ENCODE assay signal across 1 cellular context in the genomic region with DNA sequence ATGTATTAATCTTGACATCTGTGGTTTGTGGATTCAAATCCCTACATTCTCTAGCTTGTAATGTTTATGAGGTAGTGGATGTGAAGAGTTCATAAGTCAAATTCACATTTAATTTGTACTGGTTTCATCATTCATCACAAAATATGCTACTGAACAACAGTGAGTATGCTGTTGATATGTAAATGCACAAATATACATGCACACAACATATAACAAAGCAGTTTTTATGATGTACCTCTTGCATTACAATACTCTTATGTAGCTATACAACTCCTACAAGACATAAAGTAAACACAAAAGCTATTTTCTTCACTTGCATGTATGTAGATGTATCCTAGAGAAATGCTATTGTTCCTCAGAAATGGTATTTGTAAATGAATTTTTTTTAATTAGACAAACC.
TF ChIP-seq lines count a peak whose summit lies in the region.

No MANE protein-coding gene starts in this region.

TF ChIP-seq in GM23338, 12 proteins besides CTCF, POLR2A, EP300 and RAD21 (continued from another document):
- TF ChIP-seq, protein P1, sequence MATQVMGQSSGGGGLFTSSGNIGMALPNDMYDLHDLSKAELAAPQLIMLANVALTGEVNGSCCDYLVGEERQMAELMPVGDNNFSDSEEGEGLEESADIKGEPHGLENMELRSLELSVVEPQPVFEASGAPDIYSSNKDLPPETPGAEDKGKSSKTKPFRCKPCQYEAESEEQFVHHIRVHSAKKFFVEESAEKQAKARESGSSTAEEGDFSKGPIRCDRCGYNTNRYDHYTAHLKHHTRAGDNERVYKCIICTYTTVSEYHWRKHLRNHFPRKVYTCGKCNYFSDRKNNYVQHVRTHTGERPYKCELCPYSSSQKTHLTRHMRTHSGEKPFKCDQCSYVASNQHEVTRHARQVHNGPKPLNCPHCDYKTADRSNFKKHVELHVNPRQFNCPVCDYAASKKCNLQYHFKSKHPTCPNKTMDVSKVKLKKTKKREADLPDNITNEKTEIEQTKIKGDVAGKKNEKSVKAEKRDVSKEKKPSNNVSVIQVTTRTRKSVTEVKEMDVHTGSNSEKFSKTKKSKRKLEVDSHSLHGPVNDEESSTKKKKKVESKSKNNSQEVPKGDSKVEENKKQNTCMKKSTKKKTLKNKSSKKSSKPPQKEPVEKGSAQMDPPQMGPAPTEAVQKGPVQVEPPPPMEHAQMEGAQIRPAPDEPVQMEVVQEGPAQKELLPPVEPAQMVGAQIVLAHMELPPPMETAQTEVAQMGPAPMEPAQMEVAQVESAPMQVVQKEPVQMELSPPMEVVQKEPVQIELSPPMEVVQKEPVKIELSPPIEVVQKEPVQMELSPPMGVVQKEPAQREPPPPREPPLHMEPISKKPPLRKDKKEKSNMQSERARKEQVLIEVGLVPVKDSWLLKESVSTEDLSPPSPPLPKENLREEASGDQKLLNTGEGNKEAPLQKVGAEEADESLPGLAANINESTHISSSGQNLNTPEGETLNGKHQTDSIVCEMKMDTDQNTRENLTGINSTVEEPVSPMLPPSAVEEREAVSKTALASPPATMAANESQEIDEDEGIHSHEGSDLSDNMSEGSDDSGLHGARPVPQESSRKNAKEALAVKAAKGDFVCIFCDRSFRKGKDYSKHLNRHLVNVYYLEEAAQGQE (IDR thresholded peaks at IDR 0.05; ENCODE audit: unreplicated experiment) = no peak
- TF ChIP-seq POLR2AphosphoS5 (IDR thresholded peaks at IDR 0.05; ENCODE audit: low read depth) = no peak
- TF ChIP-seq CREB1 (CRISPR knock-in tag; IDR thresholded peaks at IDR 0.05; ENCODE audit: low read depth) = no peak
